In genomic region chr3:142931222-142931621, GRCh38 we compare ENCODE assay signal across 8 cellular contexts. TPM values are rescaled to one million over a fixed set of nuclear protein-coding genes. Genes with fewer than 3 reads are reported as not detected.
DNase-seq lines count a peak whose midpoint lies in the region; ATAC-seq and TF ChIP-seq lines count a peak whose summit lies in the region.
"Had no signal": no experiment of that assay in that cellular context is flagged by ENCODE, and none has a peak within 500 bp of the region (broad histone marks: within the 10 kb centered on the region; RNA-seq: fewer than 3 reads in every experiment).

No MANE protein-coding gene starts in this region.

- H3K9me3 ChIP-seq in H9 (ENCODE audit: control insufficient read depth, low read depth, low read length) (no peaks in the 10 kb centered on the region), OCI-LY7 (ENCODE audit: low read length) (no peaks in the 10 kb centered on the region)

- H3K27me3 Mint-ChIP-seq in H9 (ENCODE audit: low read depth), result no peaks in the 10 kb centered on the region

- no peaks in the 10 kb centered on the region for H3K79me2 ChIP-seq in H9 (ENCODE audit: insufficient read depth, low read length)
- H3K79me2 ChIP-seq in OCI-LY7 (ENCODE audit: insufficient read depth, low read depth, low read length), result no peaks in the 10 kb centered on the region

- no peak overlapping the region for H3K56ac ChIP-seq in H9 (ENCODE audit: insufficient read length, low read depth, low read length)

- no peak overlapping the region for H2AK5ac ChIP-seq in H9 (ENCODE audit: insufficient read length, low read length)

- peaks cover 6% of the 10 kb centered on the region; the same call in 1 of the 2 replicates for H3K4me1 ChIP-seq in H9 (ENCODE audit: insufficient read depth, low read length)
- no peaks in the 10 kb centered on the region for H3K4me1 ChIP-seq in OCI-LY7 (ENCODE audit: insufficient read depth, low read length, poor library complexity, severe bottlenecking)

- ATAC-seq in GM18867 (IDR thresholded peaks at IDR 0.05; ENCODE audit: unreplicated experiment), result peak; percentile 75

- no peaks in the 10 kb centered on the region for H3K9me2 ChIP-seq in OCI-LY7 (ENCODE audit: insufficient read depth, low read length)

- peak; percentile 54 for TF ChIP-seq CTCF in H9 (conservative IDR thresholded peaks at IDR 0.05)
- peak; percentile 52; the same call in 1 of the 2 replicates for TF ChIP-seq CTCF in OCI-LY7 (conservative IDR thresholded peaks at IDR 0.05; ENCODE audit: low read length)

- H2BK12ac ChIP-seq in H9 (ENCODE audit: insufficient read length, low read depth, low read length), result no peak overlapping the region

- H3K23ac ChIP-seq in H9 (ENCODE audit: insufficient read length, low read depth, low read length), result no peak overlapping the region

- CTCF ChIA-PET in OCI-LY7 (lab: Charles Lee; ENCODE audit: unreplicated experiment), result no interaction called here

- no peak overlapping the region for H3K9ac ChIP-seq in H9 (ENCODE audit: extremely low read depth, insufficient read length, low read length)

- no peak overlapping the region for H4K8ac ChIP-seq in H9 (replicated peaks; ENCODE audit: insufficient read length, low read depth, low read length)

- no peak overlapping the region for H3K4ac ChIP-seq in H9 (ENCODE audit: low read depth, low read length)

- H2BK20ac ChIP-seq in H9 (ENCODE audit: low read depth, low read length, poor library complexity, severe bottlenecking), result no peak overlapping the region

- H3K23me2 ChIP-seq in H9 (ENCODE audit: insufficient read length, low read depth, low read length, poor library complexity, severe bottlenecking), result no peaks in the 10 kb centered on the region

- intact Hi-C loops in OCI-LY7 (cut with micrococcal nuclease; ENCODE audit: unreplicated experiment) (no loop called here), head of caudate nucleus (cut with DNase I) (no loop called here)

- no peaks in the 10 kb centered on the region for H3K9me3 Mint-ChIP-seq in H9

- H3K4me1 Mint-ChIP-seq in H9, result peaks cover 6 to 7% of the 10 kb centered on the region in 2 experiments

- H4K91ac ChIP-seq in H9 (ENCODE audit: insufficient read length, low read depth, low read length), result no peak overlapping the region

- no peak overlapping the region for H4K5ac ChIP-seq in H9 (ENCODE audit: insufficient read length, low read depth, low read length)

- H3K27me3 ChIP-seq in H9 (ENCODE audit: insufficient read depth, low read length), result no peaks in the 10 kb centered on the region

- no peak overlapping the region for H3K4me3 Mint-ChIP-seq in H9
- H3K4me3 Mint-ChIP-seq: activated naive CD8-positive, alpha-beta T cell had no signal

- WGBS in H9 (ENCODE audit: extremely low coverage, insufficient read length, low lambda C conversion rate), result no CpG with 5 or more reads among the region's 6 CpGs

- no peak overlapping the region for H2BK120ac ChIP-seq in H9 (ENCODE audit: low read depth, low read length, poor library complexity, severe bottlenecking)

- no peak overlapping the region for H2BK15ac ChIP-seq in H9 (ENCODE audit: low read depth, low read length)

- H3K4me2 ChIP-seq in H9 (ENCODE audit: insufficient read depth, insufficient read length, low read length) (no peak overlapping the region), OCI-LY7 (ENCODE audit: low read length) (no peak overlapping the region)

- DNase-seq in H9 (peak; percentile 81), OCI-LY7 (ENCODE audit: low spot score) (peak; percentile 31), islet precursor cell (peak; percentile 75), head of caudate nucleus (no peak), DMS53 treated with DMSO at 0.1 percent for 48 hours (lab: John Stamatoyannopoulos, UW; ENCODE audit: unreplicated experiment) (no peak), A172 (ENCODE audit: low spot score) (no peak)

- no peak overlapping the region for H3K27ac ChIP-seq in H9 (ENCODE audit: insufficient read length, low read depth, low read length)
- no peak overlapping the region for H3K27ac ChIP-seq in OCI-LY7 (ENCODE audit: low read depth, low read length, poor library complexity, severe bottlenecking)

- no peaks in the 10 kb centered on the region for H3K79me1 ChIP-seq in H9 (ENCODE audit: insufficient read depth, low read depth, low read length, poor library complexity, severe bottlenecking)

- no peak overlapping the region for H3K4me3 ChIP-seq in OCI-LY7 (ENCODE audit: low read depth, low read length, poor library complexity, severe bottlenecking)

- H4K20me1 ChIP-seq in H9 (ENCODE audit: control insufficient read depth, insufficient read depth, insufficient read length), result no peaks in the 10 kb centered on the region
- no peaks in the 10 kb centered on the region for H4K20me1 ChIP-seq in OCI-LY7 (ENCODE audit: insufficient read depth, low read length)

- peak overlapping the region in 1 of 3 experiments; percentile 35; a peak in 1 of 7 replicates for H3K27ac Mint-ChIP-seq in H9
- H3K27ac Mint-ChIP-seq: activated naive CD8-positive, alpha-beta T cell had no signal

- H3K18ac ChIP-seq in H9 (ENCODE audit: insufficient read length, low read depth, low read length), result no peak overlapping the region

- H2AFZ ChIP-seq in H9 (ENCODE audit: low read length) (no peak overlapping the region), OCI-LY7 (ENCODE audit: low read length) (no peak overlapping the region)

- no peak overlapping the region for H3T11ph ChIP-seq in H9 (ENCODE audit: low read length)

- POLR2A ChIA-PET in OCI-LY7 (lab: Charles Lee), result no interaction called here

- no peak overlapping the region for H3K14ac ChIP-seq in H9 (ENCODE audit: insufficient read depth, low read length)

- H3K36me3 ChIP-seq in OCI-LY7 (ENCODE audit: insufficient read depth, low read length), result no peaks in the 10 kb centered on the region

- no peak overlapping the region for H2BK5ac ChIP-seq in H9 (ENCODE audit: insufficient read length, low read length)

- no peaks in the 10 kb centered on the region; a peak in 2 of 7 replicates for H3K36me3 Mint-ChIP-seq in H9 (ENCODE audit: insufficient read depth in 1 of 3, low read depth in 3 of 3)
- H3K36me3 Mint-ChIP-seq: activated naive CD8-positive, alpha-beta T cell had no signal

- no TSS peak for BruUV-seq in OCI-LY7 (replicated peaks; lab: Mats Ljungman, UMichigan)

RNA-seq across cellular contexts. Expression of gene PAQR9, which starts 32.3 kb away (rescaled TPM):
- total RNA-seq in H9 (2021) (2.3 and 3.2 TPM in 2 replicates), OCI-LY7 (2022) (not detected in 2 replicates)
- not detected in 2 replicates for total RNA-seq in OCI-LY7 (2014; rRNA removed; shearing (Covaris generic))
- 0.07 TPM in 1 of 2 replicates, not detected in the other for total RNA-seq in A172 (2014; rRNA removed; shearing (Covaris generic))

RNA-seq across cellular contexts. Expression of gene PCOLCE2, which starts 42.3 kb away (rescaled TPM):
- total RNA-seq in H9 (2021) (6.8 and 9.2 TPM in 2 replicates), OCI-LY7 (2022) (not detected in 2 replicates)
- not detected in 2 replicates for total RNA-seq in OCI-LY7 (2014; rRNA removed; shearing (Covaris generic))
- 6.7 and 22.9 TPM in 2 replicates for total RNA-seq in A172 (2014; rRNA removed; shearing (Covaris generic))

Comparison
In these comparisons a context has a peak if more than half of its experiments do, and no peak if none do; other contexts are left out.
1. DNase-seq: peak in H9 (single experiment), OCI-LY7 (single experiment) and islet precursor cell (single experiment); none in head of caudate nucleus (0 of 42), DMS53 treated with DMSO at 0.1 percent for 48 hours (single experiment) and A172 (single experiment).